ENCODE assay signal across 2 cellular contexts in the genomic region with DNA sequence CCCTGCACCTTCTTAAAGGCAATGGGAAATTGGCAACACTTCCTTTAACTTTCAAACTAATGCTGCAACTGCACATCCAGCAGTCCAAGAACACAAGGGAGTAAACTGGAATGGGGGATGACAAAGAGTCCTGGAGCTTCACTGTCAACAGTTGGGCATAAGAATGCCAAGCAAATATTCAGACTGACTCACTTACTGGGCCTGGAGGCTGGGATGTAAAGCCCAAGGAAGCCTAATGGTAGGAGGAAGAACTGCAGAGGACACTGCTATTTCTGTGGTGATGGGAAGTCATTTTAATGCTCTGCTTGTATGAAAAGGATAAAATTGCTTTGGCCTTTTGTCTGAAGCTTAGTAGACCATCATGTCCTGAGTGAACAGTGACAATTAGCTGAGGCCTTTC.
TF ChIP-seq lines count a peak whose summit lies in the region.

No MANE protein-coding gene starts in this region.

TF ChIP-seq in HCT116, 20 proteins besides CTCF, POLR2A, EP300 and RAD21 (continued from another document):
- TF ChIP-seq, protein P1, sequence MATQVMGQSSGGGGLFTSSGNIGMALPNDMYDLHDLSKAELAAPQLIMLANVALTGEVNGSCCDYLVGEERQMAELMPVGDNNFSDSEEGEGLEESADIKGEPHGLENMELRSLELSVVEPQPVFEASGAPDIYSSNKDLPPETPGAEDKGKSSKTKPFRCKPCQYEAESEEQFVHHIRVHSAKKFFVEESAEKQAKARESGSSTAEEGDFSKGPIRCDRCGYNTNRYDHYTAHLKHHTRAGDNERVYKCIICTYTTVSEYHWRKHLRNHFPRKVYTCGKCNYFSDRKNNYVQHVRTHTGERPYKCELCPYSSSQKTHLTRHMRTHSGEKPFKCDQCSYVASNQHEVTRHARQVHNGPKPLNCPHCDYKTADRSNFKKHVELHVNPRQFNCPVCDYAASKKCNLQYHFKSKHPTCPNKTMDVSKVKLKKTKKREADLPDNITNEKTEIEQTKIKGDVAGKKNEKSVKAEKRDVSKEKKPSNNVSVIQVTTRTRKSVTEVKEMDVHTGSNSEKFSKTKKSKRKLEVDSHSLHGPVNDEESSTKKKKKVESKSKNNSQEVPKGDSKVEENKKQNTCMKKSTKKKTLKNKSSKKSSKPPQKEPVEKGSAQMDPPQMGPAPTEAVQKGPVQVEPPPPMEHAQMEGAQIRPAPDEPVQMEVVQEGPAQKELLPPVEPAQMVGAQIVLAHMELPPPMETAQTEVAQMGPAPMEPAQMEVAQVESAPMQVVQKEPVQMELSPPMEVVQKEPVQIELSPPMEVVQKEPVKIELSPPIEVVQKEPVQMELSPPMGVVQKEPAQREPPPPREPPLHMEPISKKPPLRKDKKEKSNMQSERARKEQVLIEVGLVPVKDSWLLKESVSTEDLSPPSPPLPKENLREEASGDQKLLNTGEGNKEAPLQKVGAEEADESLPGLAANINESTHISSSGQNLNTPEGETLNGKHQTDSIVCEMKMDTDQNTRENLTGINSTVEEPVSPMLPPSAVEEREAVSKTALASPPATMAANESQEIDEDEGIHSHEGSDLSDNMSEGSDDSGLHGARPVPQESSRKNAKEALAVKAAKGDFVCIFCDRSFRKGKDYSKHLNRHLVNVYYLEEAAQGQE (IDR thresholded peaks at IDR 0.05; ENCODE audit: low read depth) = no peak
- TF ChIP-seq, protein P2, sequence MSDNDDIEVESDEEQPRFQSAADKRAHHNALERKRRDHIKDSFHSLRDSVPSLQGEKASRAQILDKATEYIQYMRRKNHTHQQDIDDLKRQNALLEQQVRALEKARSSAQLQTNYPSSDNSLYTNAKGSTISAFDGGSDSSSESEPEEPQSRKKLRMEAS (IDR thresholded peaks at IDR 0.05) = no peak
- TF ChIP-seq ELF1 (IDR thresholded peaks at IDR 0.05; ENCODE audit: borderline replicate concordance, low read depth) = no peak

TF ChIP-seq in WTC11, 78 proteins besides CTCF, POLR2A, EP300 and RAD21 (continued from another document):
- TF ChIP-seq, protein P3, sequence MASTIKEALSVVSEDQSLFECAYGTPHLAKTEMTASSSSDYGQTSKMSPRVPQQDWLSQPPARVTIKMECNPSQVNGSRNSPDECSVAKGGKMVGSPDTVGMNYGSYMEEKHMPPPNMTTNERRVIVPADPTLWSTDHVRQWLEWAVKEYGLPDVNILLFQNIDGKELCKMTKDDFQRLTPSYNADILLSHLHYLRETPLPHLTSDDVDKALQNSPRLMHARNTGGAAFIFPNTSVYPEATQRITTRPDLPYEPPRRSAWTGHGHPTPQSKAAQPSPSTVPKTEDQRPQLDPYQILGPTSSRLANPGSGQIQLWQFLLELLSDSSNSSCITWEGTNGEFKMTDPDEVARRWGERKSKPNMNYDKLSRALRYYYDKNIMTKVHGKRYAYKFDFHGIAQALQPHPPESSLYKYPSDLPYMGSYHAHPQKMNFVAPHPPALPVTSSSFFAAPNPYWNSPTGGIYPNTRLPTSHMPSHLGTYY (CRISPR knock-in tag; IDR thresholded peaks at IDR 0.05) = no peak
- TF ChIP-seq, protein P4, sequence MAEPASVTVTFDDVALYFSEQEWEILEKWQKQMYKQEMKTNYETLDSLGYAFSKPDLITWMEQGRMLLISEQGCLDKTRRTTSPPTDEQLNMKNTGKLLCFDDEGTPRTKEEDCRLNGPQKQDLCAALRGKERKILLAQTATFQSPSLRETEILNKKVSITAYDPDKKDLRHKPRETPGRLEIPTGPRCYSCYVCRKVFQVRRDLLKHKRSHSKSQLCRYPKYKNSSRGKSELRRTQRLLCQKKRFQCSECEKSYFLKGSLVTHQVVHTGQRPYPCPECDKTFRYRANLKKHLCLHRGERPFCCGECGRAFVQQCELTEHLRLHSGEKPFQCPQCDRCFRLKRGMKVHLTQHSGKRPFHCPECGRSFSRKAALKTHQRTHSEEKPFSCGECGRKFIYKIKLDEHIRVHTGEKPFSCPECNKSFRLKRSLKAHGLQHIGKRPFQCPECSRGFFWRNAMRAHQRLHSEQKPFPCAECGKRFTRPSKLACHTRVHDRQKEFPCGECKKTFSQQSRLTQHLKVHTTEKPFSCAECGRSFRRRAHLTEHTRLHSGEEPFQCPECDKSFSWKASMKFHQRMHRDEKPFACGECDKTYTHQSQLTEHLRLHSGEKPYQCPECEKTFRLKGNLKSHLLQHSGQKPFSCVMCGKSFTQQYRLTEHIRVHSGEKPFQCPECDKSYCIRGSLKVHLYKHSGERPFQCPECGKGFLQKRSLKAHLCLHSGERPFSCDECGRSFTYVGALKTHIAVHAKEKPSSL (CRISPR knock-in tag; conservative IDR thresholded peaks at IDR 0.05) = no peak
- no peak for TF ChIP-seq RORB (CRISPR knock-in tag; IDR thresholded peaks at IDR 0.05)
- TF ChIP-seq, protein P5, sequence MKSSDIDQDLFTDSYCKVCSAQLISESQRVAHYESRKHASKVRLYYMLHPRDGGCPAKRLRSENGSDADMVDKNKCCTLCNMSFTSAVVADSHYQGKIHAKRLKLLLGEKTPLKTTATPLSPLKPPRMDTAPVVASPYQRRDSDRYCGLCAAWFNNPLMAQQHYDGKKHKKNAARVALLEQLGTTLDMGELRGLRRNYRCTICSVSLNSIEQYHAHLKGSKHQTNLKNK (CRISPR knock-in tag; IDR thresholded peaks at IDR 0.05) = no peak
- TF ChIP-seq CREB1 (CRISPR knock-in tag; IDR thresholded peaks at IDR 0.05) = no peak
- TF ChIP-seq FOXP1 (CRISPR knock-in tag; IDR thresholded peaks at IDR 0.05; ENCODE audit: borderline replicate concordance) = no peak
- TF ChIP-seq, protein P2 (CRISPR knock-in tag; IDR thresholded peaks at IDR 0.05) = no peak
